8 cellular contexts compared by ENCODE assay signal in genomic region chr13:20526664-20527063, GRCh38. TPM values are rescaled to one million over a fixed set of nuclear protein-coding genes. Genes with fewer than 3 reads are reported as not detected.
A peak's percentile ranks its signal among the peaks of the same experiment; 100 is the strongest.
DNase-seq lines count a peak whose midpoint lies in the region; ATAC-seq and TF ChIP-seq lines count a peak whose summit lies in the region.

No MANE protein-coding gene starts in this region.

- peak overlapping the region; percentile 95 for H3K27ac Mint-ChIP-seq in activated CD4-positive, alpha-beta T cell treated with anti-CD3 and anti-CD28 coated beads, Interleukin-2, amount 10 ng/mL, durations not matched to agents 7 days and 5 days
- H3K27ac Mint-ChIP-seq in WTC11 (no peak overlapping the region), immature natural killer cell (peak overlapping the region; percentile 85 to 94 (median 92))

- peaks cover 32% of the 10 kb centered on the region for H3K4me1 Mint-ChIP-seq in activated CD4-positive, alpha-beta T cell treated with anti-CD3 and anti-CD28 coated beads, Interleukin-2, amount 10 ng/mL, durations not matched to agents 7 days and 5 days
- peaks cover 22% of the 10 kb centered on the region for H3K4me1 Mint-ChIP-seq in WTC11
- peaks cover 18 to 20% of the 10 kb centered on the region in 2 donors for H3K4me1 Mint-ChIP-seq in immature natural killer cell

- H3K9me3 Mint-ChIP-seq in activated CD4-positive, alpha-beta T cell treated with anti-CD3 and anti-CD28 coated beads, Interleukin-2, amount 10 ng/mL, durations not matched to agents 7 days and 5 days: peaks cover 10% of the 10 kb centered on the region
- H3K9me3 Mint-ChIP-seq in WTC11 (peaks cover 13% of the 10 kb centered on the region), immature natural killer cell (no peaks in the 10 kb centered on the region)

- DNase-seq in activated CD4-positive, alpha-beta T cell treated with anti-CD3 and anti-CD28 coated beads, Interleukin-2, amount 10 ng/mL, durations not matched to agents 7 days and 5 days: no peak
- no peak for DNase-seq in activated CD4-positive, alpha-beta T cell treated with anti-CD3 and anti-CD28 coated beads for 48 hours
- DNase-seq in WTC11 (ENCODE audit: low spot score) (no peak), immature natural killer cell (no peak), superior temporal gyrus (ENCODE audit: extremely low spot score) (peak; percentile 71), 8988T (no peak)

- no peaks in the 10 kb centered on the region for H3K36me3 Mint-ChIP-seq in activated CD4-positive, alpha-beta T cell treated with anti-CD3 and anti-CD28 coated beads, Interleukin-2, amount 10 ng/mL, durations not matched to agents 7 days and 5 days (ENCODE audit: low read depth)
- H3K36me3 Mint-ChIP-seq in WTC11 (0 out of 2 replicates have a peak, but pooled peaks cover 3% of the 10 kb centered on the region), immature natural killer cell (no peaks in the 10 kb centered on the region)

- ATAC-seq in WTC11: no peak
- no peak for ATAC-seq in GM18861 (IDR thresholded peaks at IDR 0.05; ENCODE audit: unreplicated experiment)
- ATAC-seq in HG03342 (IDR thresholded peaks at IDR 0.05; ENCODE audit: unreplicated experiment): no peak

- POLR2A ChIA-PET in activated CD4-positive, alpha-beta T cell treated with anti-CD3 and anti-CD28 coated beads, Interleukin-2, amount 10 ng/mL, durations not matched to agents 7 days and 5 days (lab: Charles Lee): no interaction called here
- POLR2A ChIA-PET in WTC11 (lab: Charles Lee): interaction anchor here (0.6 to 1.0 kb wide), 2 partner anchors 173 to 546 kb away, joined by 3 to 5 read pairs; no protein-coding TSS in a partner anchor

- no peak for TF ChIP-seq CTCF in WTC11 (IDR thresholded peaks at IDR 0.05)

- CTCF ChIA-PET in activated CD4-positive, alpha-beta T cell treated with anti-CD3 and anti-CD28 coated beads, Interleukin-2, amount 10 ng/mL, durations not matched to agents 7 days and 5 days (lab: Charles Lee): interaction anchor here (0.6 kb wide), 1 partner anchor 10 kb away, joined by 3 read pairs; no protein-coding TSS in a partner anchor
- CTCF ChIA-PET in WTC11 (lab: Charles Lee): interaction anchor here (1.3 to 2.6 kb wide), 2 partner anchors 33 to 36 kb away, joined by 4 to 8 read pairs; no protein-coding TSS in a partner anchor

- peak overlapping the region; percentile 84 for H3K4me3 Mint-ChIP-seq in activated CD4-positive, alpha-beta T cell treated with anti-CD3 and anti-CD28 coated beads, Interleukin-2, amount 10 ng/mL, durations not matched to agents 7 days and 5 days
- H3K4me3 Mint-ChIP-seq in WTC11 (peak overlapping the region; percentile 69; the same call in 1 of the 2 replicates), immature natural killer cell (peak overlapping the region; percentile 82 to 97 (median 92))

- no peaks in the 10 kb centered on the region for H3K27me3 Mint-ChIP-seq in activated CD4-positive, alpha-beta T cell treated with anti-CD3 and anti-CD28 coated beads, Interleukin-2, amount 10 ng/mL, durations not matched to agents 7 days and 5 days
- H3K27me3 Mint-ChIP-seq in WTC11 (ENCODE audit: low read depth): peaks cover 69% of the 10 kb centered on the region
- peaks cover 0 to 12% (median 4%) of the 10 kb centered on the region in 3 donors for H3K27me3 Mint-ChIP-seq in immature natural killer cell (ENCODE audit: low read depth in 3 of 3)

TF ChIP-seq in WTC11, 78 proteins besides CTCF, POLR2A, EP300 and RAD21:
- TF ChIP-seq ELF4 (CRISPR knock-in tag; IDR thresholded peaks at IDR 0.05; ENCODE audit: low read depth) (no peak), CDX4 (CRISPR knock-in tag; IDR thresholded peaks at IDR 0.05; ENCODE audit: borderline replicate concordance) (no peak), STAT6 (CRISPR knock-in tag; conservative IDR thresholded peaks at IDR 0.05; ENCODE audit: low read depth) (no peak)
TF ChIP-seq in WTC11: peak in this region for 0.

RNA-seq across cellular contexts. Expression of gene CRYL1, which starts 1.0 kb away (rescaled TPM):
- total RNA-seq in activated CD4-positive, alpha-beta T cell treated with anti-CD3 and anti-CD28 coated beads, Interleukin-2, amount 10 ng/mL, durations not matched to agents 7 days and 5 days: 10 to 100 TPM; 10.5 to 11.7 TPM
- total RNA-seq in WTC11 (2021): 2.9 to 4.1 TPM (median 3.2 TPM) in 3 replicates
- 10 to 100 TPM; 26.2 to 54.2 (median 30.1) TPM for polyA plus RNA-seq in immature natural killer cell

RNA-seq across cellular contexts. Expression of gene IFT88, which starts 40.3 kb away (rescaled TPM):
- total RNA-seq in activated CD4-positive, alpha-beta T cell treated with anti-CD3 and anti-CD28 coated beads, Interleukin-2, amount 10 ng/mL, durations not matched to agents 7 days and 5 days: 1 to 10 TPM; 6.3 to 7.4 TPM
- 6.1 to 7.1 TPM (median 6.5 TPM) in 3 replicates for total RNA-seq in WTC11 (2021)
- 1 to 10 TPM; 5.6 to 6.9 (median 6.2) TPM for polyA plus RNA-seq in immature natural killer cell
